In the genomic region with DNA sequence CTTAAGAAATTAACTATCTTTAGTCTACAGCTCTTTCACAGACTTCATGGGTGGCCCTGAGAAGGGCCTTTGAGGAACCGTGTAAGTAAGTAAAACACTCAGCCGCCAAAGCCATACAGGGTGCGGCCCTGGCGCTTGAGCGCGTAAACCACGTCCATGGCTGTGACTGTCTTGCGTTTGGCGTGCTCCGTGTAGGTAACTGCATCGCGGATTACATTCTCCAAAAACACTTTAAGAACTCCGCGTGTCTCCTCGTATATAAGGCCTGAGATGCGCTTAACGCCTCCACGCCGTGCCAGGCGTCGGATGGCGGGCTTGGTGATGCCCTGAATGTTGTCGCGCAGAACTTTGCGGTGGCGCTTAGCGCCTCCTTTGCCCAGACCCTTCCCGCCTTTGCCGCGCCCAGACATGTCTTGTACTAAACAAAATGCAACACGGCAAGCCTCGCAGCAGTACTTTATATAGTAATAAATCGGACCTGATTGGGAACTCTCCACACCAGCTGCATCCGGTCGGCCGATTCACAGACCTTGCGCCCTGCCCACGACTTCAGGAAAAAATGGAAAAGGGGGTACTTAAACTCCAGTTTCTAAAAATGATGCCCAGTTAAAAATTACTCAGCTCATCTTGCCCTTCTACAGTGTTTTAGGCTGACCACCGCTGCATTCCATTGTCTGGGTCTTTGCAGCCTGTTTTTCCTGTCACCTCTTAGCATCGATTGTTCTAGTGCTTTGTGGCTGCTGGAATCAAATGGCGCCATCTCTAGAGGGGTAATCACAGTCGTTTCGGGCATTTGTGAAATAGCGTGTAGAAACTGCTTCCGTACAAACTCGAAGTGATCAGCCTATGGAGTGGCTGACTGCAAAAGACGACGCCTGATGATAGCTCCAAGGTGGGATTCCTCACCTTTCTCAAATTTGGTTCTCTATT, we compare ENCODE assay signal across 8 cellular contexts. TPM values are rescaled to one million over a fixed set of nuclear protein-coding genes. Genes with fewer than 3 reads are reported as not detected.
DNase-seq lines count a peak whose midpoint lies in the region; ATAC-seq, FAIRE-seq and TF ChIP-seq lines count a peak whose summit lies in the region.

No MANE protein-coding gene starts in this region.

- TF ChIP-seq CTCF in OCI-LY7 (conservative IDR thresholded peaks at IDR 0.05; ENCODE audit: low read length) = peak; percentile 43; the same call in 1 of the 2 replicates
- TF ChIP-seq CTCF in pancreas (IDR thresholded peaks at IDR 0.05) = no peak

- BruUV-seq in OCI-LY7 (replicated peaks; lab: Mats Ljungman, UMichigan) = TSS peak; percentile 87

- H3K4me2 ChIP-seq in OCI-LY7 (ENCODE audit: low read length) = peak overlapping the region; percentile 97

- peak; percentile 99 for TF ChIP-seq POLR2A in GM10847 (IDR thresholded peaks at IDR 0.05; ENCODE audit: extremely low read depth, insufficient read length)

- peak; percentile 27 for ATAC-seq in HG03378 (IDR thresholded peaks at IDR 0.05; ENCODE audit: unreplicated experiment)
- ATAC-seq in pancreas = peak; percentile 37 to 61 (median 54)
- no peak for ATAC-seq in HG03039 (IDR thresholded peaks at IDR 0.05; ENCODE audit: unreplicated experiment)

- H3K4me1 ChIP-seq in OCI-LY7 (ENCODE audit: insufficient read depth, low read length, poor library complexity, severe bottlenecking) (peaks cover 62% of the 10 kb centered on the region), pancreas (no peaks in the 10 kb centered on the region)

- H3K27ac ChIP-seq in OCI-LY7 (ENCODE audit: low read depth, low read length, poor library complexity, severe bottlenecking) (peak overlapping the region; percentile 99), pancreas (peak overlapping the region in 2 of 4 donors; percentile 20 to 65)

- H3K27me3 ChIP-seq in pancreas = peaks cover 0 to 25% (median 7%) of the 10 kb centered on the region in 4 donors

- H3K79me2 ChIP-seq in OCI-LY7 (ENCODE audit: insufficient read depth, low read depth, low read length) = no peaks in the 10 kb centered on the region

- H3K36me3 ChIP-seq in OCI-LY7 (ENCODE audit: insufficient read depth, low read length) (no peaks in the 10 kb centered on the region), pancreas (no peaks in the 10 kb centered on the region)

- intact Hi-C loops in OCI-LY7 (cut with micrococcal nuclease; ENCODE audit: unreplicated experiment) = loop anchor here (1.0 to 5.0 kb wide), 4 partner anchors 17 to 1656 kb away; a partner anchor contains a TSS
- intact Hi-C loops in pancreas (cut with DNase I) = no loop called here

- no peaks in the 10 kb centered on the region for H3K9me2 ChIP-seq in OCI-LY7 (ENCODE audit: insufficient read depth, low read length)

- H2AFZ ChIP-seq in OCI-LY7 (ENCODE audit: low read length) = peak overlapping the region; percentile 15; the same call in 1 of the 2 replicates

- FAIRE-seq in pancreas (lab: Jason Lieb, UNC) = no peak

- CTCF ChIA-PET in OCI-LY7 (lab: Charles Lee; ENCODE audit: unreplicated experiment) = no interaction called here

- H3K4me3 ChIP-seq in OCI-LY7 (ENCODE audit: low read depth, low read length, poor library complexity, severe bottlenecking) = peak overlapping the region; percentile 69
- peak overlapping the region in 3 of 4 donors; percentile 16 to 40 (median 16) for H3K4me3 ChIP-seq in pancreas

- DNase-seq in OCI-LY7 (ENCODE audit: low spot score) (peak; percentile 87), foreskin melanocyte (peak; percentile 95), pancreas (peak in 3 of 6 donors; percentile 55 to 66 (median 65)), HPDE6-E6E7 (ENCODE audit: extremely low spot score) (no peak)
- DNase-seq in activated effector memory CD4-positive, alpha-beta T cell treated with anti-CD3 and anti-CD28 coated beads, Interleukin-2, amount 50 U/mL, for 16 hours = peak; percentile 86

- H4K20me1 ChIP-seq in OCI-LY7 (ENCODE audit: insufficient read depth, low read length) = no peaks in the 10 kb centered on the region

- WGBS in pancreas, 2 donors = 9 to 12% methylated on average over 48 of the region's 48 CpGs

- H3K9me3 ChIP-seq in OCI-LY7 (ENCODE audit: low read length) (no peaks in the 10 kb centered on the region), pancreas (no peaks in the 10 kb centered on the region)

- POLR2A ChIA-PET in OCI-LY7 (lab: Charles Lee) = interaction anchor here (0.5 to 27.1 kb wide), 27 partner anchors 9 to 1847 kb away, joined by 3 to 1237 read pairs (median 6); partner anchors contain the start of gene ZKSCAN8

RNA-seq across cellular contexts. Expression of gene OR2B2, which starts 38.8 kb away (rescaled TPM):
- not detected in 2 replicates for total RNA-seq in OCI-LY7 (2014; rRNA removed; shearing (Covaris generic))
- total RNA-seq in OCI-LY7 (2022) (not detected in 2 replicates), pancreas (not detected)
- polyA plus RNA-seq in pancreas = not detected
